In genomic region chr10:14588084-14588937, GRCh38 we compare ENCODE assay signal across 8 cellular contexts.
DNase-seq lines count a peak whose midpoint lies in the region; ATAC-seq and TF ChIP-seq lines count a peak whose summit lies in the region.

No MANE protein-coding gene starts in this region.

- peak overlapping the region in 2 of 12 donors; percentile 7 to 89 for H3K27ac ChIP-seq in heart left ventricle

- ATAC-seq in heart left ventricle: peak in 3 of 4 donors; percentile 59 to 74 (median 63)
- ATAC-seq in Right ventricle myocardium inferior: no peak
- ATAC-seq in HG03342 (IDR thresholded peaks at IDR 0.05; ENCODE audit: unreplicated experiment): peak; percentile 64

- peak overlapping the region in 1 of 12 donors; percentile 4 for H3K4me3 ChIP-seq in heart left ventricle

- no peaks in the 10 kb centered on the region for H3K9me3 ChIP-seq in heart left ventricle

- H3K27me3 Mint-ChIP-seq in activated naive CD4-positive, alpha-beta T cell treated with anti-CD3 and anti-CD28 coated beads for 36 hours (ENCODE audit: low read depth): no peaks in the 10 kb centered on the region
- peaks cover 2% of the 10 kb centered on the region for H3K27me3 Mint-ChIP-seq in glutamatergic neuron (ENCODE audit: unreplicated experiment)

- CTCF ChIA-PET in activated naive CD4-positive, alpha-beta T cell treated with anti-CD3 and anti-CD28 coated beads for 36 hours (lab: Charles Lee): interaction anchor here (0.9 to 1.4 kb wide), 6 partner anchors 12 to 249 kb away, joined by 3 to 4 read pairs (median 3); partner anchors contain the start of genes CDNF, HSPA14 and MSANTD7

- WGBS in heart left ventricle, 4 donors: 69 to 78% (median 73%) methylated on average over 13 of the region's 13 CpGs

- no peaks in the 10 kb centered on the region for H3K9me3 Mint-ChIP-seq in activated naive CD4-positive, alpha-beta T cell treated with anti-CD3 and anti-CD28 coated beads for 36 hours
- H3K9me3 Mint-ChIP-seq in glutamatergic neuron (ENCODE audit: unreplicated experiment): peaks cover 4% of the 10 kb centered on the region

- peak overlapping the region; percentile 63 for H3K4me3 Mint-ChIP-seq in activated naive CD4-positive, alpha-beta T cell treated with anti-CD3 and anti-CD28 coated beads for 36 hours
- peak overlapping the region; percentile 19 for H3K4me3 Mint-ChIP-seq in glutamatergic neuron (ENCODE audit: unreplicated experiment)

- H3K4me1 Mint-ChIP-seq in activated naive CD4-positive, alpha-beta T cell treated with anti-CD3 and anti-CD28 coated beads for 36 hours (ENCODE audit: low read depth): peaks cover 90% of the 10 kb centered on the region
- peaks cover 32% of the 10 kb centered on the region for H3K4me1 Mint-ChIP-seq in glutamatergic neuron (ENCODE audit: low read depth, unreplicated experiment)

- no peak for TF ChIP-seq POLR2A in heart left ventricle (IDR thresholded peaks at IDR 0.05)

- intact Hi-C loops in heart left ventricle (cut with DNase I): no loop called here
- intact Hi-C loops in Right ventricle myocardium inferior (cut with DNase I): no loop called here
- intact Hi-C loops in activated naive CD4-positive, alpha-beta T cell treated with anti-CD3 and anti-CD28 coated beads for 36 hours (cut with micrococcal nuclease): loop anchor here (1.0 to 5.0 kb wide), 11 partner anchors 16 to 801 kb away; partner anchors contain the start of genes CDNF, HSPA14, MEIG1 and MSANTD7

- H3K36me3 ChIP-seq in heart left ventricle: peaks cover 0 to 15% (median 0%) of the 10 kb centered on the region in 9 donors

- no peak for DNase-seq in heart left ventricle
- DNase-seq in Right ventricle myocardium inferior (ENCODE audit: missing footprints): no peak
- peak; percentile 83 for DNase-seq in activated naive CD4-positive, alpha-beta T cell treated with anti-CD3 and anti-CD28 coated beads for 36 hours
- DNase-seq in glutamatergic neuron: no peak
- peak; percentile 68 for DNase-seq in stimulated activated CD4-positive, alpha-beta T cell treated with anti-CD3 and anti-CD28 coated beads, Interleukin-1b, Interleukin-23, amount 100 ng/mL, for 48 hours
- DNase-seq in HPDE6-E6E7 (ENCODE audit: extremely low spot score): no peak
- DNase-seq in cortex of kidney (lab: John Stamatoyannopoulos, UW): no peak

- peaks cover 0 to 58% (median 8%) of the 10 kb centered on the region in 12 donors for H3K4me1 ChIP-seq in heart left ventricle

- TF ChIP-seq CTCF in heart left ventricle (IDR thresholded peaks at IDR 0.05): no peak
- no peak for TF ChIP-seq CTCF in glutamatergic neuron (IDR thresholded peaks at IDR 0.05; ENCODE audit: partially characterized antibody, unreplicated experiment)

- peak overlapping the region; percentile 97 for H3K27ac Mint-ChIP-seq in activated naive CD4-positive, alpha-beta T cell treated with anti-CD3 and anti-CD28 coated beads for 36 hours
- H3K27ac Mint-ChIP-seq in glutamatergic neuron (ENCODE audit: unreplicated experiment): peak overlapping the region; percentile 86

- peaks cover 34% of the 10 kb centered on the region for H3K36me3 Mint-ChIP-seq in activated naive CD4-positive, alpha-beta T cell treated with anti-CD3 and anti-CD28 coated beads for 36 hours (ENCODE audit: low read depth)
- no peaks in the 10 kb centered on the region for H3K36me3 Mint-ChIP-seq in glutamatergic neuron (ENCODE audit: unreplicated experiment)

- H3K27me3 ChIP-seq in heart left ventricle: no peaks in the 10 kb centered on the region

Comparison
In these comparisons a context has a peak if more than half of its experiments do, and no peak if none do; other contexts are left out.
1. DNase-seq: peak in activated naive CD4-positive, alpha-beta T cell treated with anti-CD3 and anti-CD28 coated beads for 36 hours (single experiment) and stimulated activated CD4-positive, alpha-beta T cell treated with anti-CD3 and anti-CD28 coated beads, Interleukin-1b, Interleukin-23, amount 100 ng/mL, for 48 hours (single experiment); none in heart left ventricle (0 of 5), Right ventricle myocardium inferior (single experiment), glutamatergic neuron (single experiment), HPDE6-E6E7 (single experiment) and cortex of kidney (single experiment).